8 cellular contexts compared by ENCODE assay signal in genomic region chr17:40559954-40560591, GRCh38. TPM values are rescaled to one million over a fixed set of nuclear protein-coding genes. Genes with fewer than 3 reads are reported as not detected.
A peak's percentile ranks its signal among the peaks of the same experiment; 100 is the strongest.
DNase-seq lines count a peak whose midpoint lies in the region; ATAC-seq and TF ChIP-seq lines count a peak whose summit lies in the region.

No MANE protein-coding gene starts in this region.

- H3K4me1 ChIP-seq in lung (ENCODE audit: control insufficient read depth in 2 of 2, insufficient read depth in 2 of 2, low read length in 2 of 2): peaks cover 0 to 20% of the 10 kb centered on the region in 2 donors

- H3K27me3 ChIP-seq in lung (ENCODE audit: control insufficient read depth, insufficient read depth): no peaks in the 10 kb centered on the region

- H3K4me1 Mint-ChIP-seq in activated CD8-positive, alpha-beta T cell treated with anti-CD3 and anti-CD28 coated beads, Interleukin-2, amount 10 ng/mL, durations not matched to agents 7 days and 5 days (ENCODE audit: low read depth): peaks cover 89% of the 10 kb centered on the region

- peak overlapping the region; percentile 93 for H3K27ac Mint-ChIP-seq in activated CD8-positive, alpha-beta T cell treated with anti-CD3 and anti-CD28 coated beads, Interleukin-2, amount 10 ng/mL, durations not matched to agents 7 days and 5 days

- peaks cover 98% of the 10 kb centered on the region for H3K36me3 Mint-ChIP-seq in activated CD8-positive, alpha-beta T cell treated with anti-CD3 and anti-CD28 coated beads, Interleukin-2, amount 10 ng/mL, durations not matched to agents 7 days and 5 days (ENCODE audit: low read depth)

- DNase-seq in DMS 273 (lab: John Stamatoyannopoulos, UW; ENCODE audit: unreplicated experiment) (peak; percentile 95), HK-2 (ENCODE audit: unreplicated experiment) (peak; percentile 95), NCI-H748 treated with DMSO at 0.1 percent for 48 hours (lab: John Stamatoyannopoulos, UW) (peak; percentile 64), ecto neural progenitor cell (ENCODE audit: low spot score) (peak; percentile 95), lung (ENCODE audit: low spot score) (peak; percentile 92)
- DNase-seq in activated CD8-positive, alpha-beta T cell treated with anti-CD3 and anti-CD28 coated beads, Interleukin-2, amount 10 ng/mL, durations not matched to agents 7 days and 5 days: peak; percentile 89
- DNase-seq in stimulated activated CD4-positive, alpha-beta T cell treated with anti-CD3 and anti-CD28 coated beads, Interleukin-4, amount 100 ng/mL, for 48 hours (ENCODE audit: low read depth in 2 of 2): peak; percentile 81 to 83

- peak overlapping the region; percentile 86 for H3K4me3 Mint-ChIP-seq in activated CD8-positive, alpha-beta T cell treated with anti-CD3 and anti-CD28 coated beads, Interleukin-2, amount 10 ng/mL, durations not matched to agents 7 days and 5 days

- ATAC-seq in activated CD8-positive, alpha-beta T cell treated with anti-CD3 and anti-CD28 coated beads, Interleukin-2, amount 10 ng/mL, durations not matched to agents 7 days and 5 days: peak; percentile 41
- ATAC-seq in lung (ENCODE audit: insufficient read depth, low FRiP score) (peak; percentile 84), GM19023 (IDR thresholded peaks at IDR 0.05; ENCODE audit: unreplicated experiment) (no peak)

- no peaks in the 10 kb centered on the region for H3K9me3 ChIP-seq in lung (ENCODE audit: control insufficient read depth in 2 of 2, insufficient read depth in 1 of 2, low read length in 1 of 2)

- no peaks in the 10 kb centered on the region for H3K27me3 Mint-ChIP-seq in activated CD8-positive, alpha-beta T cell treated with anti-CD3 and anti-CD28 coated beads, Interleukin-2, amount 10 ng/mL, durations not matched to agents 7 days and 5 days (ENCODE audit: low read depth)

- peak overlapping the region; percentile 53 to 65 for H3K27ac ChIP-seq in lung (ENCODE audit: low read depth in 1 of 2, low read length in 1 of 2)

- 12 to 16% methylated on average over 13 of the region's 13 CpGs for WGBS in lung, 2 donors

- no peaks in the 10 kb centered on the region for H3K36me3 ChIP-seq in lung (ENCODE audit: control insufficient read depth in 2 of 2, insufficient read depth in 2 of 2, low read length in 2 of 2)

- peak; percentile 97 for TF ChIP-seq CTCF in lung (IDR thresholded peaks at IDR 0.05; ENCODE audit: control extremely low read depth, extremely low read depth)

- CTCF ChIA-PET in activated CD8-positive, alpha-beta T cell treated with anti-CD3 and anti-CD28 coated beads, Interleukin-2, amount 10 ng/mL, durations not matched to agents 7 days and 5 days (lab: Charles Lee): interaction anchor here (0.7 to 21.1 kb wide), 49 partner anchors 10 to 253 kb away, joined by 3 to 618 read pairs (median 6); partner anchors contain the start of genes IGFBP4, SMARCE1 and TOP2A

- no peaks in the 10 kb centered on the region for H3K9me3 Mint-ChIP-seq in activated CD8-positive, alpha-beta T cell treated with anti-CD3 and anti-CD28 coated beads, Interleukin-2, amount 10 ng/mL, durations not matched to agents 7 days and 5 days (ENCODE audit: insufficient read depth)

- POLR2A ChIA-PET in activated CD8-positive, alpha-beta T cell treated with anti-CD3 and anti-CD28 coated beads, Interleukin-2, amount 10 ng/mL, durations not matched to agents 7 days and 5 days (lab: Charles Lee): interaction anchor here (0.7 to 20.0 kb wide), 12 partner anchors 8 to 148 kb away, joined by 3 to 454 read pairs (median 6); partner anchors contain the start of gene TOP2A

- H3K4me3 ChIP-seq in lung: no peak overlapping the region

RNA-seq across cellular contexts. Expression of gene CCR7, which starts 5.2 kb away (rescaled TPM):
- 100 to 1,000 TPM; 171 to 173 TPM for total RNA-seq in activated CD8-positive, alpha-beta T cell treated with anti-CD3 and anti-CD28 coated beads, Interleukin-2, amount 10 ng/mL, durations not matched to agents 7 days and 5 days
- total RNA-seq in lung: 1 to 10 TPM; 1.8 to 4.0 TPM
- 1 to 10 TPM; 2.1 to 5.9 TPM for polyA plus RNA-seq in lung

RNA-seq across cellular contexts. Expression of gene TNS4, which starts 58.6 kb away (rescaled TPM):
- 1 to 10 TPM; 8.4 to 9.0 TPM for total RNA-seq in activated CD8-positive, alpha-beta T cell treated with anti-CD3 and anti-CD28 coated beads, Interleukin-2, amount 10 ng/mL, durations not matched to agents 7 days and 5 days
- total RNA-seq in lung: 1 to 10 TPM in 1 of 2 donors, under 1 TPM in 1; 0.17 to 6.8 TPM
- 1 to 10 TPM; 2.0 to 2.3 TPM for polyA plus RNA-seq in lung

Comparison
In these comparisons a context has a peak if more than half of its experiments do, and no peak if none do; other contexts are left out.
1. RNA of gene CCR7, which starts 5.2 kb away (total RNA-seq): 171 to 173 TPM in activated CD8-positive, alpha-beta T cell treated with anti-CD3 and anti-CD28 coated beads, Interleukin-2, amount 10 ng/mL, durations not matched to agents 7 days and 5 days; 1.8 to 4.0 TPM in lung; every median in the first group is over 10 times any median in the second.
2. Peak in every context shown above with its lines, with median percentiles within 50 percentile points of each other: DNase-seq.